Comparison of ENCODE assay signal across 1 cellular context in the genomic region with DNA sequence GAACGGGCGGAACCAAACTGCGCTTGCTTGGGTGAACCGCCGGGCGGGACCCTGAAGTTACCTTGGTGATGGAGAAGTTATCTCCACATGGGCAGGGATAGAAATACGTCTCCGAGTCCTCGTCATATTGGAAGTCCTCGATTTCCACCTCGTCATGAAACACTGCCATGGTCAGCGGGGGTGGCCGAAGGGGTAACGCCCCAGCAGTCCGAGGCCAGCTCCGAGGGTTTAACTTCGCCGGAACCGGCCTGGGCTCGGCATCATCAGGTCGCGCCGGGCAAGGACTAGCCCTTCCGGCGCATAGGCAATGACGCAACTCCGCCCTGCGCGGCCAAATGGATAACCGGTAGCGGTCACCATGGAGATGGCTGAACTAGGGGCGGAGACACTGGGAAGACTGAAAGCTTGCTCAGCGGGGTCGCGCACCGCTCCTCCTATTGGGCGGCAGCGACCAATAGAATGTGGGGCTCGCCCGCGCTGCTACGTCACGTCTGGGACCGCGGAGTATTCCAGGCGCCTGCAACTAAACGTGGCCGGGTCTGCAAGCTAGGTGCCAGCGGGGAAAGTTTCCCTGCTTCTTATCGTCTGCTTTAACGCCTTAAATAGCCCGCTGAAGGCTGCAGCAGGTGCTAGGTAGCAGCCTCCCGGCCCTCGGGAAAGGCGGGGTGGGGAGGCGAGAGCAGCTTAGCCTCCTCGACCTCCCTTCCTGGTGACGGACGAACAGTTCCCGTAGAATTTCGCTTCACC.
TF ChIP-seq lines count a peak whose summit lies in the region.

Gene DPH3, minus strand, starts transcription at position 236 of the 747 bp plus-strand sequence. Its CDS starts 67 bp downstream, at position 169.
Gene OXNAD1, plus strand, starts transcription at position 505 of the 747 bp plus-strand sequence. CDS start 5,741 bp downstream, outside the sequence.

TF ChIP-seq in SK-N-SH treated with all-trans-retinoic acid at 6 μM for 48 hours, 23 proteins besides CTCF, POLR2A, EP300 and RAD21 (continued from another document):
- TF ChIP-seq ZNF70 (CRISPR knock-in tag; IDR thresholded peaks at IDR 0.05) (no peak), BACH2 (CRISPR knock-in tag; IDR thresholded peaks at IDR 0.05; ENCODE audit: borderline replicate concordance) (no peak), ZFP30 (CRISPR knock-in tag; IDR thresholded peaks at IDR 0.05) (no peak), ESRRG (CRISPR knock-in tag; IDR thresholded peaks at IDR 0.05) (no peak), OSR1 (CRISPR knock-in tag; IDR thresholded peaks at IDR 0.05) (no peak), ZFP3 (CRISPR knock-in tag; IDR thresholded peaks at IDR 0.05) (no peak)
